ENCODE assay signal across 37 cellular contexts in the genomic region with DNA sequence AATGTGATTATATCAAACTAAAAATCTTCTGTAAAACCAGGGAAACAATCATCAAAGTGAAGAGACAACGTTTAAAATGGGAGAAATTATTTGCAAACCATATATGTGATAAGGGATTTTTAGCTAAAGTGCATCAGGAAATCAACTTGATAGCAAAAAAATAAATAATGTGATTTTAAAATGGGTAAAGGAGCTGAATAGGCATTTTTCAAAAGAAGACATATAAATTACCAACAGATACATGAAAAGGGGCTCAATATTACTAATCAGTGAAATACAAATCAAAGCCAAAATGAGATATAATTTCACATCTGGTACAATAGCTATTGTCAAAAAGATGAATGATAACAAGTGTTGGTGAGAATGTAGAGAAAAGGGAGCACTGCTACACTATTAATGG.
"Had no signal": no experiment of that assay in that cellular context is flagged by ENCODE, and none has a peak within 500 bp of the region (broad histone marks: within the 10 kb centered on the region; RNA-seq: fewer than 3 reads in every experiment).

No MANE protein-coding gene starts in this region.

- H3K9me3 ChIP-seq: body of pancreas had no signal

- H3K4me3 Mint-ChIP-seq: activated B cell treated with CpG ODN at 0.5 μM for 24 hours; activated CD4-positive, alpha-beta memory T cell treated with anti-CD3 and anti-CD28 coated beads for 36 hours; activated CD4-positive, alpha-beta T cell treated with anti-CD3 and anti-CD28 coated beads, Interleukin-2, amount 10 ng/mL, durations not matched to agents 24 days and 14 days; activated CD8-positive, alpha-beta T cell treated with anti-CD3 and anti-CD28 coated beads for 36 hours; activated naive CD4-positive, alpha-beta T cell treated with anti-CD3 and anti-CD28 coated beads, Interleukin-2, amount 10 ng/mL, durations not matched to agents 7 days and 5 days; activated naive CD4-positive, alpha-beta T cell treated with anti-CD3 and anti-CD28 coated beads, Interleukin-2, amount 50 U/mL, for 24 hours; activated naive CD8-positive, alpha-beta T cell; activated naive CD8-positive, alpha-beta T cell treated with anti-CD3 and anti-CD28 coated beads, Interleukin-2, amount 10 ng/mL, durations not matched to agents 7 days and 5 days; activated naive CD8-positive, alpha-beta T cell treated with anti-CD3 and anti-CD28 coated beads, Interleukin-2, amount 50 U/mL, for 24 hours; activated T-cell treated with anti-CD3 and anti-CD28 coated beads, Interleukin-2, amount 50 U/mL, for 4 hours; activated T-cell treated with anti-CD3 and anti-CD28 coated beads, Interleukin-2, amount 50 U/mL, for 72 hours; activated T-helper 1 cell treated with anti-CD3 and anti-CD28 coated beads, Interleukin-12 subunit alpha, Interleukin-12 subunit beta, Interleukin-2, Interleukin-4 antibody, amounts not matched to agents 30 ng/mL and 10 ng/mL and 1 ng/mL, durations not matched to agents 14 hours and 24 hours and 36 hours; activated T-helper 17 cell treated with anti-CD3 and anti-CD28 coated beads, Interleukin-2, amount 50 U/mL, for 72 hours; T-helper 1 cell treated with Interleukin-12 subunit alpha and Interleukin-12 subunit beta and Interleukin-4 antibody, amounts not matched to agents 30 μg/mL and 1 μg/mL, for 36 hours; T-helper 2 cell treated with Interferon-gamma antibody and Interleukin-4, amounts not matched to agents 5 μg/mL and 100 μg/mL, for 36 hours had no signal

- H3K4me1 Mint-ChIP-seq: activated B cell treated with CpG ODN at 0.5 μM for 24 hours; activated CD4-positive, alpha-beta T cell treated with anti-CD3 and anti-CD28 coated beads, Interleukin-2, amount 10 ng/mL, durations not matched to agents 24 days and 14 days; activated naive CD4-positive, alpha-beta T cell treated with anti-CD3 and anti-CD28 coated beads, Interleukin-2, amount 10 ng/mL, durations not matched to agents 7 days and 5 days; activated naive CD4-positive, alpha-beta T cell treated with anti-CD3 and anti-CD28 coated beads, Interleukin-2, amount 50 U/mL, for 24 hours; activated naive CD8-positive, alpha-beta T cell treated with anti-CD3 and anti-CD28 coated beads, Interleukin-2, amount 10 ng/mL, durations not matched to agents 7 days and 5 days; activated naive CD8-positive, alpha-beta T cell treated with anti-CD3 and anti-CD28 coated beads, Interleukin-2, amount 50 U/mL, for 24 hours; activated T-helper 17 cell treated with anti-CD3 and anti-CD28 coated beads, Interleukin-2, amount 50 U/mL, for 72 hours had no signal

- DNase-seq: activated B cell treated with CpG ODN at 0.5 μM for 24 hours; activated CD4-positive, alpha-beta memory T cell treated with anti-CD3 and anti-CD28 coated beads for 36 hours; activated CD4-positive, alpha-beta T cell treated with anti-CD3 and anti-CD28 coated beads for 4 hours; activated CD4-positive, alpha-beta T cell treated with anti-CD3 and anti-CD28 coated beads, Interleukin-2, amount 10 ng/mL, durations not matched to agents 24 days and 14 days; activated CD4-positive, alpha-beta T cell treated with anti-CD3 and anti-CD28 coated beads, Interleukin-2, amount 50 U/mL, for 1 hour; activated CD4-positive, alpha-beta T cell treated with anti-CD3 and anti-CD28 coated beads, Interleukin-2, amount 50 U/mL, for 4 hours; activated CD4-positive, CD25-positive, alpha-beta regulatory T cell treated with anti-CD3 and anti-CD28 coated beads, Interleukin-2, amount 50 U/mL, for 72 hours; activated CD8-positive, alpha-beta memory T cell treated with anti-CD3 and anti-CD28 coated beads, Interleukin-2, amount 50 U/mL, for 4 hours; activated CD8-positive, alpha-beta T cell treated with anti-CD3 and anti-CD28 coated beads for 36 hours; activated effector memory CD4-positive, alpha-beta T cell treated with anti-CD3 and anti-CD28 coated beads, Interleukin-2, amount 50 U/mL, for 16 hours; activated gamma-delta T cell treated with Interleukin-2 at 50 U/mL for 16 hours; activated naive CD4-positive, alpha-beta T cell; activated naive CD4-positive, alpha-beta T cell treated with anti-CD3 and anti-CD28 coated beads, Interleukin-2, amount 10 ng/mL, durations not matched to agents 7 days and 5 days; activated naive CD8-positive, alpha-beta T cell treated with anti-CD3 and anti-CD28 coated beads, Interleukin-2, amount 10 ng/mL, durations not matched to agents 7 days and 5 days; activated naive CD8-positive, alpha-beta T cell treated with anti-CD3 and anti-CD28 coated beads, Interleukin-2, amount 50 U/mL, for 24 hours; activated T-cell treated with anti-CD3 and anti-CD28 coated beads for 4 hours; activated T-cell treated with anti-CD3 and anti-CD28 coated beads, Interleukin-2, amount 50 U/mL, for 1 hour; activated T-cell treated with anti-CD3 and anti-CD28 coated beads, Interleukin-2, amount 50 U/mL, for 4 hours; activated T-cell treated with anti-CD3 and anti-CD28 coated beads, Interleukin-2, amount 50 U/mL, for 72 hours; amygdala; anterior cingulate cortex; body of pancreas; brain microvascular endothelial cell; central memory CD4-positive, alpha-beta T cell; T-helper 1 cell; T-helper 2 cell; T-helper 9 cell had no signal

- FAIRE-seq: TTC549 had no signal

- H3K4me3 ChIP-seq: ascending aorta, body of pancreas, breast epithelium had no signal

- H3K4me1 ChIP-seq: ascending aorta, breast epithelium had no signal

- H3K36me3 ChIP-seq: ascending aorta, brain microvascular endothelial cell, breast epithelium had no signal

- H3K36me3 Mint-ChIP-seq: activated CD4-positive, alpha-beta memory T cell treated with anti-CD3 and anti-CD28 coated beads for 36 hours; activated naive CD4-positive, alpha-beta T cell treated with anti-CD3 and anti-CD28 coated beads, Interleukin-2, amount 10 ng/mL, durations not matched to agents 7 days and 5 days; activated naive CD4-positive, alpha-beta T cell treated with anti-CD3 and anti-CD28 coated beads, Interleukin-2, amount 50 U/mL, for 24 hours; activated naive CD8-positive, alpha-beta T cell; activated naive CD8-positive, alpha-beta T cell treated with anti-CD3 and anti-CD28 coated beads, Interleukin-2, amount 10 ng/mL, durations not matched to agents 7 days and 5 days had no signal

- H3K27me3 Mint-ChIP-seq: activated B cell treated with CpG ODN at 0.5 μM for 24 hours; activated CD4-positive, alpha-beta memory T cell treated with anti-CD3 and anti-CD28 coated beads for 36 hours; activated CD4-positive, alpha-beta T cell treated with anti-CD3 and anti-CD28 coated beads, Interleukin-2, amount 10 ng/mL, durations not matched to agents 24 days and 14 days; activated CD8-positive, alpha-beta T cell treated with anti-CD3 and anti-CD28 coated beads for 36 hours; activated naive CD4-positive, alpha-beta T cell treated with anti-CD3 and anti-CD28 coated beads, Interleukin-2, amount 10 ng/mL, durations not matched to agents 7 days and 5 days; activated naive CD4-positive, alpha-beta T cell treated with anti-CD3 and anti-CD28 coated beads, Interleukin-2, amount 50 U/mL, for 24 hours; activated naive CD8-positive, alpha-beta T cell; activated naive CD8-positive, alpha-beta T cell treated with anti-CD3 and anti-CD28 coated beads, Interleukin-2, amount 10 ng/mL, durations not matched to agents 7 days and 5 days; activated naive CD8-positive, alpha-beta T cell treated with anti-CD3 and anti-CD28 coated beads, Interleukin-2, amount 50 U/mL, for 24 hours; activated T-helper 17 cell treated with anti-CD3 and anti-CD28 coated beads, Interleukin-2, amount 50 U/mL, for 72 hours had no signal

- H3K27ac Mint-ChIP-seq: activated B cell treated with CpG ODN at 0.5 μM for 24 hours; activated CD4-positive, alpha-beta memory T cell treated with anti-CD3 and anti-CD28 coated beads for 36 hours; activated CD4-positive, alpha-beta T cell treated with anti-CD3 and anti-CD28 coated beads, Interleukin-2, amount 10 ng/mL, durations not matched to agents 24 days and 14 days; activated CD8-positive, alpha-beta T cell treated with anti-CD3 and anti-CD28 coated beads for 36 hours; activated naive CD4-positive, alpha-beta T cell treated with anti-CD3 and anti-CD28 coated beads, Interleukin-2, amount 10 ng/mL, durations not matched to agents 7 days and 5 days; activated naive CD4-positive, alpha-beta T cell treated with anti-CD3 and anti-CD28 coated beads, Interleukin-2, amount 50 U/mL, for 24 hours; activated naive CD8-positive, alpha-beta T cell; activated naive CD8-positive, alpha-beta T cell treated with anti-CD3 and anti-CD28 coated beads, Interleukin-2, amount 10 ng/mL, durations not matched to agents 7 days and 5 days; activated naive CD8-positive, alpha-beta T cell treated with anti-CD3 and anti-CD28 coated beads, Interleukin-2, amount 50 U/mL, for 24 hours; activated T-cell treated with anti-CD3 and anti-CD28 coated beads, Interleukin-2, amount 50 U/mL, for 72 hours; activated T-helper 1 cell treated with anti-CD3 and anti-CD28 coated beads, Interleukin-12 subunit alpha, Interleukin-12 subunit beta, Interleukin-2, Interleukin-4 antibody, amounts not matched to agents 30 ng/mL and 10 ng/mL and 1 ng/mL, durations not matched to agents 14 hours and 24 hours and 36 hours; activated T-helper 17 cell treated with anti-CD3 and anti-CD28 coated beads, Interleukin-2, amount 50 U/mL, for 72 hours; T-helper 1 cell treated with Interleukin-12 subunit alpha and Interleukin-12 subunit beta and Interleukin-4 antibody, amounts not matched to agents 30 μg/mL and 1 μg/mL, for 36 hours; T-helper 2 cell treated with Interferon-gamma antibody and Interleukin-4, amounts not matched to agents 5 μg/mL and 100 μg/mL, for 36 hours had no signal

- ATAC-seq: activated CD8-positive, alpha-beta T cell treated with anti-CD3 and anti-CD28 coated beads for 36 hours; activated naive CD8-positive, alpha-beta T cell treated with anti-CD3 and anti-CD28 coated beads, Interleukin-2, amount 50 U/mL, for 24 hours; activated T-cell treated with anti-CD3 and anti-CD28 coated beads, Interleukin-2, amount 50 U/mL, for 4 hours; activated T-cell treated with anti-CD3 and anti-CD28 coated beads, Interleukin-2, amount 50 U/mL, for 72 hours; activated T-helper 17 cell treated with anti-CD3 and anti-CD28 coated beads, Interleukin-2, amount 50 U/mL, for 72 hours; body of pancreas had no signal

- H3K27ac ChIP-seq: ascending aorta, body of pancreas, brain microvascular endothelial cell, breast epithelium, VCaP had no signal

- H3K27me3 ChIP-seq: ascending aorta, body of pancreas, brain microvascular endothelial cell, breast epithelium had no signal
